ENCODE assay signal across 29 cellular contexts in the genomic region with DNA sequence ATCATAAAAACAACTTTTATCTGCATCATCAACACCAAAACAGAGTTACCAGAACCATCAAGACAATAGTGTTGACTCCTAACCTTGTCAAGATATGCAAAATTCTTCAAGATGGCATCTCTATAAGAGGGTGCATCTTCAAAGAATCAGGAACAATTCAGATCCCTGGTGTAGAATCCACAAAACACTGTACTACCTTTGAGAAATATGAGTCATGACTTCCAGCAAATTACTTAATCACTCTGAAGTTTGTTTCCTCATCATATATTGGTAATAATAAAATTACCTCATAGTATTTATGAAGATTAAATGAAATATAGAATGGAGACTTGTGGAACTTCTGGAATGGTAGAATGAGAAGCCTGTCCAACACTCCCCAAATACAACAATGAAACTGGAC.
"Had no signal": no experiment of that assay in that cellular context is flagged by ENCODE, and none has a peak within 500 bp of the region (broad histone marks: within the 10 kb centered on the region; RNA-seq: fewer than 3 reads in every experiment).

No MANE protein-coding gene starts in this region.

- H3K27me3 Mint-ChIP-seq: activated B cell treated with CpG ODN at 0.5 μM for 24 hours; activated CD4-positive, alpha-beta T cell treated with anti-CD3 and anti-CD28 coated beads, Interleukin-2, amount 10 ng/mL, durations not matched to agents 24 days and 14 days; activated naive CD8-positive, alpha-beta T cell treated with anti-CD3 and anti-CD28 coated beads, Interleukin-2, amount 50 U/mL, for 24 hours; activated T-cell treated with anti-CD3 and anti-CD28 coated beads, Interleukin-2, amount 50 U/mL, for 24 hours; T-cell had no signal

- FAIRE-seq: astrocyte, TTC549 had no signal

- ATAC-seq: activated CD8-positive, alpha-beta memory T cell treated with anti-CD3 and anti-CD28 coated beads, Interleukin-2, amount 10 ng/mL, durations not matched to agents 7 days and 5 days; activated naive CD4-positive, alpha-beta T cell treated with anti-CD3 and anti-CD28 coated beads, Interleukin-2, amount 50 U/mL, for 72 hours; activated naive CD8-positive, alpha-beta T cell treated with anti-CD3 and anti-CD28 coated beads, Interleukin-2, amount 50 U/mL, for 24 hours; T-cell had no signal

- H3K36me3 Mint-ChIP-seq: brain, T-cell had no signal

- DNase-seq: activated B cell treated with CpG ODN at 0.5 μM for 24 hours; activated CD4-positive, alpha-beta T cell treated with anti-CD3 and anti-CD28 coated beads for 1 hour; activated CD4-positive, alpha-beta T cell treated with anti-CD3 and anti-CD28 coated beads, Interleukin-2, amount 50 U/mL, for 48 hours; activated CD8-positive, alpha-beta memory T cell treated with anti-CD3 and anti-CD28 coated beads, Interleukin-2, amount 10 ng/mL, durations not matched to agents 7 days and 5 days; activated effector memory CD4-positive, alpha-beta T cell treated with anti-CD3 and anti-CD28 coated beads, Interleukin-2, amount 50 U/mL, for 16 hours; activated naive CD4-positive, alpha-beta T cell treated with Interleukin-2 at 50 U/mL for 16 hours; activated naive CD8-positive, alpha-beta T cell treated with anti-CD3 and anti-CD28 coated beads, Interleukin-2, amount 50 U/mL, for 24 hours; activated T-cell treated with anti-CD3 and anti-CD28 coated beads, Interleukin-2, amount 50 U/mL, for 24 hours; amygdala; cerebellar nuclear complex; Karpas-422; MV-4-11; NCI-H1092 treated with DMSO at 0.1 percent for 48 hours; NCI-H1417 treated with DMSO at 0.1 percent for 48 hours; NCI-H1694; NCI-H2029; NCI-H345; NCI-H510A; NCI-H526 treated with DMSO at 0.1 percent for 48 hours; NCI-H82; SIG-M5; T-cell; T-helper 2 cell; T1000 had no signal

- H3K27ac Mint-ChIP-seq: activated B cell treated with CpG ODN at 0.5 μM for 24 hours; activated CD4-positive, alpha-beta T cell treated with anti-CD3 and anti-CD28 coated beads, Interleukin-2, amount 10 ng/mL, durations not matched to agents 24 days and 14 days; activated CD8-positive, alpha-beta memory T cell treated with anti-CD3 and anti-CD28 coated beads, Interleukin-2, amount 10 ng/mL, durations not matched to agents 7 days and 5 days; activated naive CD4-positive, alpha-beta T cell treated with anti-CD3 and anti-CD28 coated beads, Interleukin-2, amount 50 U/mL, for 72 hours; activated naive CD8-positive, alpha-beta T cell treated with anti-CD3 and anti-CD28 coated beads, Interleukin-2, amount 50 U/mL, for 24 hours; activated T-cell treated with anti-CD3 and anti-CD28 coated beads, Interleukin-2, amount 50 U/mL, for 24 hours; brain; T-cell had no signal

- H3K4me3 Mint-ChIP-seq: activated B cell treated with CpG ODN at 0.5 μM for 24 hours; activated CD4-positive, alpha-beta T cell treated with anti-CD3 and anti-CD28 coated beads, Interleukin-2, amount 10 ng/mL, durations not matched to agents 24 days and 14 days; activated CD8-positive, alpha-beta memory T cell treated with anti-CD3 and anti-CD28 coated beads, Interleukin-2, amount 10 ng/mL, durations not matched to agents 7 days and 5 days; activated naive CD8-positive, alpha-beta T cell treated with anti-CD3 and anti-CD28 coated beads, Interleukin-2, amount 50 U/mL, for 24 hours; activated T-cell treated with anti-CD3 and anti-CD28 coated beads, Interleukin-2, amount 50 U/mL, for 24 hours; brain; T-cell had no signal

- H3K4me1 Mint-ChIP-seq: activated B cell treated with CpG ODN at 0.5 μM for 24 hours had no signal
